In genomic region chr6:110482774-110483400, GRCh38 we compare ENCODE assay signal across 18 cellular contexts. TPM values are rescaled to one million over a fixed set of nuclear protein-coding genes. Genes with fewer than 3 reads are reported as not detected.
DNase-seq lines count a peak whose midpoint lies in the region; ATAC-seq and TF ChIP-seq lines count a peak whose summit lies in the region.
"Had no signal": no experiment of that assay in that cellular context is flagged by ENCODE, and none has a peak within 500 bp of the region (broad histone marks: within the 10 kb centered on the region; RNA-seq: fewer than 3 reads in every experiment).

No MANE protein-coding gene starts in this region.

- no peak overlapping the region for H3K14ac ChIP-seq in IMR-90 (replicated peaks; ENCODE audit: low read depth, low read length)

- H3K23ac ChIP-seq in IMR-90 (ENCODE audit: low read depth, low read length) = no peak overlapping the region

- H4K8ac ChIP-seq in IMR-90 (ENCODE audit: low read depth in 2 of 2, low read length in 2 of 2) = no peak overlapping the region

- intact Hi-C loops in IMR-90 (cut with micrococcal nuclease) (no loop called here), PC-3 (cut with micrococcal nuclease) (loop anchor here (1.0 to 5.0 kb wide), 4 partner anchors 34 to 516 kb away; no protein-coding TSS in a partner anchor), tibial artery (cut with DNase I; ENCODE audit: low total_unique reads) (no loop called here)

- in situ Hi-C loops in IMR-90 (cut with MboI; ENCODE audit: low sequenced_read_pairs) = no loop called here

- H3F3A ChIP-seq in PC-3 (ENCODE audit: low read length, unreplicated experiment) = no peaks in the 10 kb centered on the region

- H3K9me2 ChIP-seq in PC-3 (replicated peaks; ENCODE audit: low read length) = no peaks in the 10 kb centered on the region

- H4K20me1 ChIP-seq in IMR-90 (ENCODE audit: insufficient read depth, low read length) = no peaks in the 10 kb centered on the region
- H4K20me1 ChIP-seq in PC-3 (ENCODE audit: low read length) = no peaks in the 10 kb centered on the region

- H2AK9ac ChIP-seq in IMR-90 (replicated peaks; ENCODE audit: low read depth, low read length, poor library complexity) = no peak overlapping the region

- dilution Hi-C loops in IMR-90 (cut with HindIII; ENCODE audit: low sequenced_read_pairs, unreplicated experiment) = no loop called here

- no peak overlapping the region for H2BK15ac ChIP-seq in IMR-90 (ENCODE audit: low read depth, low read length)

- H3K79me1 ChIP-seq in IMR-90 (ENCODE audit: low read depth in 1 of 2, low read length in 2 of 2) = no peaks in the 10 kb centered on the region

- H4K91ac ChIP-seq in IMR-90 (ENCODE audit: insufficient read depth, low read depth, low read length) = no peak overlapping the region

- H3K79me2 ChIP-seq in PC-3 (ENCODE audit: low read length) = no peaks in the 10 kb centered on the region

- H2BK120ac ChIP-seq in IMR-90 (ENCODE audit: low read depth, low read length) = no peak overlapping the region

- TF ChIP-seq RAD21 in IMR-90 (IDR thresholded peaks at IDR 0.05; ENCODE audit: low read length) = no peak

- H3K4me1 ChIP-seq in IMR-90 (ENCODE audit: control insufficient read depth, insufficient read depth, low read length) (no peaks in the 10 kb centered on the region), PC-3 (ENCODE audit: insufficient read depth, low read length) (peaks cover 17% of the 10 kb centered on the region), tibial artery (no peaks in the 10 kb centered on the region)

- H3K27me3 Mint-ChIP-seq in mesothelial cell of epicardium (ENCODE audit: low read depth) = no peaks in the 10 kb centered on the region

- ATAC-seq in IMR-90 (ENCODE audit: low read depth) = no peak
- no peak for ATAC-seq in PC-3
- no peak for ATAC-seq in GM21360 (IDR thresholded peaks at IDR 0.05; ENCODE audit: unreplicated experiment)

- no peak overlapping the region for H3K56ac ChIP-seq in IMR-90 (ENCODE audit: extremely low read depth, insufficient read depth, low read length)

- no peak overlapping the region for H3K4me2 ChIP-seq in IMR-90 (ENCODE audit: low read depth, low read length)
- H3K4me2 ChIP-seq in PC-3 (ENCODE audit: low read length) = peak overlapping the region; percentile 53; the same call in 1 of the 2 replicates

- no peak overlapping the region for H3K27ac Mint-ChIP-seq in mesothelial cell of epicardium
- H3K27ac Mint-ChIP-seq: IgD-negative memory B cell had no signal

- H3K9me3 Mint-ChIP-seq in mesothelial cell of epicardium = peaks cover 26% of the 10 kb centered on the region

- H3K4me3 Mint-ChIP-seq in mesothelial cell of epicardium = no peak overlapping the region
- H3K4me3 Mint-ChIP-seq: IgD-negative memory B cell had no signal

- H2AFZ ChIP-seq in IMR-90 (replicated peaks; ENCODE audit: low read length, poor library complexity) = no peak overlapping the region
- peak overlapping the region; percentile 30; the same call in 1 of the 2 replicates for H2AFZ ChIP-seq in PC-3 (ENCODE audit: low read length)

- H2BK5ac ChIP-seq in IMR-90 (ENCODE audit: low read depth, low read length, poor library complexity, severe bottlenecking) = no peak overlapping the region

- H3K18ac ChIP-seq in IMR-90 (ENCODE audit: low read depth, low read length) = no peak overlapping the region

- H3K9me3 ChIP-seq in IMR-90 (ENCODE audit: control insufficient read depth, insufficient read depth, low read length) (peaks cover 4% of the 10 kb centered on the region; the same call in 1 of the 2 replicates), PC-3 (ENCODE audit: low read length) (no peaks in the 10 kb centered on the region), tibial artery (no peaks in the 10 kb centered on the region)

- H2BK20ac ChIP-seq in IMR-90 (ENCODE audit: low read depth, low read length) = no peak overlapping the region

- no peaks in the 10 kb centered on the region for H3K9me1 ChIP-seq in IMR-90 (ENCODE audit: insufficient read depth, low read length)

- no peak overlapping the region for H3K4me3 ChIP-seq in IMR-90 (ENCODE audit: insufficient read depth, low read depth, low read length)
- H3K4me3 ChIP-seq in PC-3 (ENCODE audit: low read length) = no peak overlapping the region
- H3K4me3 ChIP-seq in choroid plexus epithelial cell (ENCODE audit: low read depth, low read length) = no peak overlapping the region
- no peak overlapping the region for H3K4me3 ChIP-seq in tibial artery

- no peak for TF ChIP-seq POLR2A in IMR-90 (IDR thresholded peaks at IDR 0.05; ENCODE audit: low read depth, low read length)

- BruUV-seq in IMR-90 (replicated peaks; lab: Mats Ljungman, UMichigan) = no TSS peak
- BruUV-seq in PC-3 (replicated peaks; lab: Mats Ljungman, UMichigan) = no TSS peak

- no peak overlapping the region for H3K4ac ChIP-seq in IMR-90 (ENCODE audit: low read depth, low read length)

- peak overlapping the region; percentile 73 for H3K27ac ChIP-seq in C4-2B
- H3K27ac ChIP-seq in IMR-90 (ENCODE audit: insufficient read depth, low read length) = no peak overlapping the region
- no peak overlapping the region for H3K27ac ChIP-seq in PC-3 (ENCODE audit: low read length)
- H3K27ac ChIP-seq in tibial artery = no peak overlapping the region

- H4K5ac ChIP-seq in IMR-90 (ENCODE audit: low read depth, low read length) = no peak overlapping the region

- H3K36me3 ChIP-seq in IMR-90 (ENCODE audit: control insufficient read depth, insufficient read depth, low read length) (no peaks in the 10 kb centered on the region), PC-3 (ENCODE audit: low read depth, low read length) (no peaks in the 10 kb centered on the region), tibial artery (no peaks in the 10 kb centered on the region)

- no peaks in the 10 kb centered on the region for H3K4me1 Mint-ChIP-seq in mesothelial cell of epicardium

- no CpG with 5 or more reads among the region's 7 CpGs for WGBS in IMR-90 (ENCODE audit: extremely low coverage in 2 of 2, insufficient read length in 1 of 2), 2 experiments

- H3K9ac ChIP-seq in IMR-90 (ENCODE audit: low read depth, low read length) = no peak overlapping the region
- H3K9ac ChIP-seq in PC-3 (ENCODE audit: low read length) = no peak overlapping the region

- H3K27me3 ChIP-seq in IMR-90 (ENCODE audit: control insufficient read depth, insufficient read depth, low read length) = peaks cover 6% of the 10 kb centered on the region; the same call in 1 of the 2 replicates
- no peaks in the 10 kb centered on the region for H3K27me3 ChIP-seq in PC-3 (ENCODE audit: low read length)
- H3K27me3 ChIP-seq in tibial artery = no peaks in the 10 kb centered on the region

- H3K36me3 Mint-ChIP-seq in mesothelial cell of epicardium = no peaks in the 10 kb centered on the region

- DNase-seq in IMR-90 = no peak
- DNase-seq in PC-3 = peak; percentile 4
- peak; percentile 21 for DNase-seq in choroid plexus epithelial cell (ENCODE audit: low read depth)
- DNase-seq in mesothelial cell of epicardium (ENCODE audit: low spot score in 2 of 2, unreplicated experiment in 2 of 2) = no peak
- no peak for DNase-seq in tibial artery
- no peak for DNase-seq in OCI-M1 (lab: John Stamatoyannopoulos, UW)
- DNase-seq: H7, Karpas-422, NCI-H1105 treated with DMSO at 0.1 percent for 48 hours, NCI-H1694, NCI-H2081 treated with DMSO at 0.1 percent for 48 hours, NCI-H446, NCI-H526 had no signal

- CTCF ChIA-PET in IMR-90 (lab: Yijun Ruan, JAX) = no interaction called here
- CTCF ChIA-PET in PC-3 (lab: Charles Lee) = interaction anchor here (1.0 to 1.1 kb wide), 3 partner anchors 199 to 522 kb away, joined by 4 to 10 read pairs (median 5); partner anchors contain the start of gene CDK19

- H2AK5ac ChIP-seq in IMR-90 (ENCODE audit: low read depth, low read length) = no peak overlapping the region

- POLR2A ChIA-PET in IMR-90 (lab: Charles Lee; ENCODE audit: unreplicated experiment) = no interaction called here
- POLR2A ChIA-PET in PC-3 (lab: Charles Lee; ENCODE audit: unreplicated experiment) = interaction anchor here (0.6 kb wide), 1 partner anchor 332 kb away, joined by 5 read pairs; the partner anchor contains the start of gene CDK19

- TF ChIP-seq CTCF in C4-2B (conservative IDR thresholded peaks at IDR 0.05) = no peak
- TF ChIP-seq CTCF in IMR-90 (conservative IDR thresholded peaks at IDR 0.05; ENCODE audit: low read depth, low read length) = no peak
- TF ChIP-seq CTCF in PC-3 (conservative IDR thresholded peaks at IDR 0.05; ENCODE audit: low read depth, low read length) = no peak
- no peak for TF ChIP-seq CTCF in choroid plexus epithelial cell (conservative IDR thresholded peaks at IDR 0.05; ENCODE audit: low read depth, low read length)
- TF ChIP-seq CTCF in mesothelial cell of epicardium (IDR thresholded peaks at IDR 0.05; ENCODE audit: unreplicated experiment) = no peak
- TF ChIP-seq CTCF in tibial artery (IDR thresholded peaks at IDR 0.05) = no peak

TF ChIP-seq in IMR-90, 13 proteins besides CTCF, POLR2A, EP300 and RAD21:
- TF ChIP-seq MAZ (IDR thresholded peaks at IDR 0.05; ENCODE audit: borderline replicate concordance, low read depth, low read length) (no peak), RCOR1 (IDR thresholded peaks at IDR 0.05; ENCODE audit: insufficient replicate concordance, low read length) (no peak), SMC3 (IDR thresholded peaks at IDR 0.05; ENCODE audit: low read depth, low read length) (no peak), USF2 (IDR thresholded peaks at IDR 0.05; ENCODE audit: low read depth, low read length) (no peak), CEBPB (IDR thresholded peaks at IDR 0.05; ENCODE audit: low read depth, low read length) (peak; percentile 91)

RNA-seq across cellular contexts. Expression of gene SLC22A16, which starts 6.5 kb away (rescaled TPM):
- total RNA-seq in IMR-90 (2012; rRNA removed) (not detected in 2 replicates), PC-3 (2014; rRNA removed) (not detected in 2 replicates), mesothelial cell of epicardium (not detected in 3 replicates)
- polyA plus RNA-seq in IMR-90 (2012; rRNA removed) = not detected in 2 replicates
- polyA plus RNA-seq in IMR-90 (2012; cell fraction: cytosol; rRNA removed) = not detected in 2 replicates
- polyA plus RNA-seq in IMR-90 (2012; cell fraction: nucleus; rRNA removed; ENCODE audit: low replicate concordance) = not detected in 2 replicates
- total RNA-seq: H7, HT1080, MCF 10A had no signal
- polyA plus RNA-seq: IgD-negative memory B cell had no signal

Comparison
In these comparisons a context has a peak if more than half of its experiments do, and no peak if none do; other contexts are left out.
1. DNase-seq: peak in PC-3 (single experiment) and choroid plexus epithelial cell (single experiment); none in IMR-90 (single experiment), mesothelial cell of epicardium (0 of 2), tibial artery (0 of 2) and OCI-M1 (single experiment).